ENCODE assay signal across 20 cellular contexts in genomic region chr12:25424186-25424854, GRCh38.
"Had no signal": no experiment of that assay in that cellular context is flagged by ENCODE, and none has a peak within 500 bp of the region (broad histone marks: within the 10 kb centered on the region; RNA-seq: fewer than 3 reads in every experiment).

No MANE protein-coding gene starts in this region.

- H3K9me3 ChIP-seq: prostate gland, testis had no signal

- H3K27me3 Mint-ChIP-seq: activated CD4-positive, alpha-beta memory T cell treated with anti-CD3 and anti-CD28 coated beads for 36 hours; stimulated activated naive CD8-positive, alpha-beta T cell treated with anti-CD3 and anti-CD28 coated beads, Interleukin-15, Interleukin-2, amounts not matched to agents 100 ng/mL and 50 ng/mL, for 24 hours; type B pancreatic cell had no signal

- H3K36me3 ChIP-seq: prostate gland had no signal

- H3K4me1 ChIP-seq: prostate gland, testis had no signal

- H3K9me3 Mint-ChIP-seq: activated CD4-positive, alpha-beta memory T cell treated with anti-CD3 and anti-CD28 coated beads for 36 hours; activated naive CD4-positive, alpha-beta T cell treated with anti-CD3 and anti-CD28 coated beads for 36 hours; activated T-helper 2 cell treated with anti-CD3 and anti-CD28 coated beads, Interferon-gamma antibody, Interleukin-2, Interleukin-4, amounts not matched to agents 10 μg/mL and 5 μg/mL and 100 μg/mL, durations not matched to agents 14 hours and 24 hours and 36 hours; neural crest cell; stimulated activated naive CD8-positive, alpha-beta T cell treated with anti-CD3 and anti-CD28 coated beads, Interleukin-15, Interleukin-2, amounts not matched to agents 100 ng/mL and 50 ng/mL, for 24 hours; T-helper 2 cell treated with Interferon-gamma antibody and Interleukin-4, amounts not matched to agents 5 μg/mL and 100 μg/mL, for 36 hours; type B pancreatic cell; WTC11 had no signal

- H3K4me3 Mint-ChIP-seq: activated CD4-positive, alpha-beta memory T cell treated with anti-CD3 and anti-CD28 coated beads for 36 hours; activated naive CD4-positive, alpha-beta T cell treated with anti-CD3 and anti-CD28 coated beads for 36 hours; neural crest cell; stimulated activated naive CD8-positive, alpha-beta T cell treated with anti-CD3 and anti-CD28 coated beads, Interleukin-15, Interleukin-2, amounts not matched to agents 100 ng/mL and 50 ng/mL, for 24 hours; T-helper 2 cell treated with Interferon-gamma antibody and Interleukin-4, amounts not matched to agents 5 μg/mL and 100 μg/mL, for 36 hours; type B pancreatic cell; WTC11 had no signal

- H3K27ac Mint-ChIP-seq: activated CD4-positive, alpha-beta memory T cell treated with anti-CD3 and anti-CD28 coated beads for 36 hours; activated naive CD4-positive, alpha-beta T cell treated with anti-CD3 and anti-CD28 coated beads for 36 hours; activated T-helper 2 cell treated with anti-CD3 and anti-CD28 coated beads, Interferon-gamma antibody, Interleukin-2, Interleukin-4, amounts not matched to agents 10 μg/mL and 5 μg/mL and 100 μg/mL, durations not matched to agents 14 hours and 24 hours and 36 hours; stimulated activated naive CD8-positive, alpha-beta T cell treated with anti-CD3 and anti-CD28 coated beads, Interleukin-15, Interleukin-2, amounts not matched to agents 100 ng/mL and 50 ng/mL, for 24 hours; T-helper 2 cell treated with Interferon-gamma antibody and Interleukin-4, amounts not matched to agents 5 μg/mL and 100 μg/mL, for 36 hours; type B pancreatic cell; WTC11 had no signal

- H3K27ac ChIP-seq: foreskin keratinocyte, prostate gland, skin epidermis, testis had no signal

- ATAC-seq: foreskin keratinocyte, WTC11 had no signal

- H3K4me3 ChIP-seq: prostate gland, skin epidermis, testis had no signal

- H3K4me1 Mint-ChIP-seq: neural crest cell, WTC11 had no signal

- H3K36me3 Mint-ChIP-seq: activated CD4-positive, alpha-beta memory T cell treated with anti-CD3 and anti-CD28 coated beads for 36 hours; WTC11 had no signal

- H3K27me3 ChIP-seq: foreskin keratinocyte, testis had no signal

- DNase-seq: activated CD4-positive, alpha-beta memory T cell treated with anti-CD3 and anti-CD28 coated beads for 36 hours; activated CD4-positive, alpha-beta T cell treated with anti-CD3 and anti-CD28 coated beads for 4 hours; activated naive CD4-positive, alpha-beta T cell treated with anti-CD3 and anti-CD28 coated beads for 36 hours; anterior cingulate cortex; cerebellar nuclear complex; cortex of kidney; effector CD4-positive, alpha-beta T cell; foreskin keratinocyte; glutamatergic neuron; midbrain; stimulated activated CD4-positive, alpha-beta T cell treated with anti-CD3 and anti-CD28 coated beads, Interleukin-2, amount 100 ng/mL, for 48 hours; testis had no signal
